Comparison of ENCODE assay signal across 16 cellular contexts in the genomic region with DNA sequence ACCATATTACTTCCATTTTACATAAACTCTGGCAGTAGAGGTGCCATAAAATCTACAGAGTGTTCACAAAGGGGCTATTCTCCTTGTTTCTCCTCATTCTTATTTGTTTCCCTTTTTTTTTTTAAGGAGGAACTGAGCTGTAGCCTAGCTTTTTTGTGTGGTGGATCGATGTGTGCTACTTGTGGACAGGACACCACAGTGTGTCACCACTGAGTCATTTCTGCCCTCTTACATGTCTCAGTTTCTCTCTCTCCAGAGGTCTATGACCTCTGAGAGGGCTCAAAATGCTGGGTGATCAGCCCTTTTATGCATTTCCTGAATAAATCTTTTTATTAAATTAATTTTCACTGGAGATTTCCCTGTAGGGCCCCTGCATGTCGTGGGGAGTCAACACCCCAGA.
"Had no signal": no experiment of that assay in that cellular context is flagged by ENCODE, and none has a peak within 500 bp of the region (broad histone marks: within the 10 kb centered on the region; RNA-seq: fewer than 3 reads in every experiment).

No MANE protein-coding gene starts in this region.

- H3K4me1 ChIP-seq: esophagus squamous epithelium, gastroesophageal sphincter, sigmoid colon had no signal

- H3K36me3 ChIP-seq: esophagus squamous epithelium, gastroesophageal sphincter, neutrophil, sigmoid colon had no signal

- ATAC-seq: effector memory CD8-positive, alpha-beta T cell; gastroesophageal sphincter; left lobe of liver; naive thymus-derived CD4-positive, alpha-beta T cell had no signal

- DNase-seq: effector memory CD8-positive, alpha-beta T cell; esophagus squamous epithelium; foreskin fibroblast; glutamatergic neuron; islet precursor cell; mammary epithelial cell; naive thymus-derived CD4-positive, alpha-beta T cell; sigmoid colon; stimulated activated CD4-positive, alpha-beta T cell treated with anti-CD3 and anti-CD28 coated beads, Interleukin-2, amount 100 ng/mL, for 24 hours; stimulated activated naive CD4-positive, alpha-beta T cell treated with Interleukin-2 at 50 U/mL for 16 hours; trophoblast cell had no signal

- H3K27ac ChIP-seq: epithelial cell of prostate, esophagus squamous epithelium, gastroesophageal sphincter, neutrophil, sigmoid colon, skin epidermis had no signal

- H3K9me3 ChIP-seq: esophagus squamous epithelium, neutrophil, sigmoid colon had no signal

- H3K27me3 ChIP-seq: neutrophil, sigmoid colon had no signal

- H3K4me3 ChIP-seq: esophagus squamous epithelium, gastroesophageal sphincter, sigmoid colon, skin epidermis had no signal
